ENCODE assay signal across 14 cellular contexts in the genomic region with DNA sequence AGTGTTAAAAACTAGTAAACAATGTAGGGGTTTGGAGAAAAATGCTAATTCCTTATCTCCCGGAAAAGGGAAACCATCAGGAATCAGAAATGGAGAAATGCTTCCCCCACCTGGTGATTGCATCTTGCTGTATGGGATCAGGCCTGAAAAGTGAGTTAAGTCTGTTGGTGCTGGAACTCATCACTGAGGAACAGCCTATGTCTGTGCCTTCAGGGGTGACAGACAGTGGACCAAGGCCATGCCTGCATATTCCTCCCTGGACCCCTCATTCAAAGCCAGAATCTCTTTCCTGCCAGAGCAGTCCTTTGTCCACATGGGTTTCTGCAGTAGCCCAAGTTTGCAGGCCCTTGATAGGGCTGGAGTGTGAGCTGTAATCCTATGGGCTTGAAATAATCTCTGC.
DNase-seq lines count a peak whose midpoint lies in the region; ATAC-seq, FAIRE-seq and TF ChIP-seq lines count a peak whose summit lies in the region.
"Had no signal": no experiment of that assay in that cellular context is flagged by ENCODE, and none has a peak within 500 bp of the region (broad histone marks: within the 10 kb centered on the region; RNA-seq: fewer than 3 reads in every experiment).

No MANE protein-coding gene starts in this region.

- peak overlapping the region in 1 of 2 experiments; percentile 94; a peak in 2 of 4 replicates for H3K27ac ChIP-seq in SK-N-SH (ENCODE audit: low read depth in 2 of 2, low read length in 1 of 2)
- H3K27ac ChIP-seq: HL-60, stomach had no signal

- TF ChIP-seq CTCF in D721Med (IDR thresholded peaks at IDR 0.05; ENCODE audit: insufficient read depth, missing control alignments) (peak; percentile 42), SK-N-SH (IDR thresholded peaks at IDR 0.05) (no peak), osteocyte (IDR thresholded peaks at IDR 0.05) (peak; percentile 33)

- no peak overlapping the region for H3K4me2 ChIP-seq in SK-N-SH

- no peaks in the 10 kb centered on the region for H3K9me2 ChIP-seq in SK-N-SH

- FAIRE-seq in D721Med (lab: Jason Lieb, UNC) = no peak

- H3K79me2 ChIP-seq in SK-N-SH (ENCODE audit: insufficient read depth) = no peaks in the 10 kb centered on the region

- no peak overlapping the region for H3K9ac ChIP-seq in SK-N-SH

- no peaks in the 10 kb centered on the region for H3K9me3 Mint-ChIP-seq in osteocyte (ENCODE audit: unreplicated experiment)
- H3K9me3 Mint-ChIP-seq: CD4-positive, alpha-beta memory T cell had no signal

- no peak for ATAC-seq in HG02884 (IDR thresholded peaks at IDR 0.05; ENCODE audit: unreplicated experiment)

- WGBS in SK-N-SH (ENCODE audit: low lambda C conversion rate) = 43% methylated on average over 1 of the region's 1 CpG

- DNase-seq in D721Med (ENCODE audit: insufficient read length, low spot score) (no peak), SK-N-SH (peak; percentile 52), fibroblast of peridontal ligament (ENCODE audit: extremely low read depth) (peak; percentile 4), osteocyte (ENCODE audit: extremely low spot score, unreplicated experiment) (no peak), NCI-H146 (lab: John Stamatoyannopoulos, UW) (no peak), NCI-H2029 (lab: John Stamatoyannopoulos, UW) (no peak)
- no peak for DNase-seq in activated effector memory CD4-positive, alpha-beta T cell treated with anti-CD3 and anti-CD28 coated beads, Interleukin-2, amount 50 U/mL, for 16 hours
- DNase-seq: CD4-positive, alpha-beta memory T cell; MG63; NCI-H510A treated with DMSO at 0.1 percent for 48 hours; SHP77; stomach had no signal

- TF ChIP-seq RAD21 in SK-N-SH (IDR thresholded peaks at IDR 0.05; ENCODE audit: low read length) = peak; percentile 83

- peaks cover 27% of the 10 kb centered on the region for H3K27me3 Mint-ChIP-seq in osteocyte (ENCODE audit: unreplicated experiment)

- CTCF ChIA-PET in SK-N-SH (lab: Yijun Ruan, JAX) = interaction anchor here (0.6 to 2.4 kb wide), 12 partner anchors 13 to 257 kb away, joined by 3 to 8 read pairs (median 4); no protein-coding TSS in a partner anchor

- peak in 1 of 2 experiments; percentile 63; a peak in 2 of 4 replicates for TF ChIP-seq EP300 in SK-N-SH (IDR thresholded peaks at IDR 0.05; ENCODE audit: borderline replicate concordance in 1 of 2, low read depth in 1 of 2, low read length in 1 of 2)

- no peak overlapping the region for H2AFZ ChIP-seq in SK-N-SH (ENCODE audit: low read depth)

- H3F3A ChIP-seq in SK-N-SH (replicated peaks; ENCODE audit: insufficient read depth) = no peaks in the 10 kb centered on the region

- no peaks in the 10 kb centered on the region for H3K27me3 ChIP-seq in SK-N-SH (ENCODE audit: insufficient read depth)
- H3K27me3 ChIP-seq: MG63, stomach had no signal

- H3K4me1 Mint-ChIP-seq in osteocyte (ENCODE audit: unreplicated experiment) = no peaks in the 10 kb centered on the region
- H3K4me1 Mint-ChIP-seq: CD4-positive, alpha-beta memory T cell had no signal

- H3K27ac Mint-ChIP-seq in osteocyte (ENCODE audit: unreplicated experiment) = no peak overlapping the region
- H3K27ac Mint-ChIP-seq: CD4-positive, alpha-beta memory T cell had no signal

- POLR2A ChIA-PET in SK-N-SH (lab: Yijun Ruan, JAX) = interaction anchor here (1.4 kb wide), 1 partner anchor 245 kb away, joined by 3 read pairs; no protein-coding TSS in a partner anchor

- no peak overlapping the region for H3K4me3 ChIP-seq in SK-N-SH (ENCODE audit: low read depth in 2 of 2, low read length in 1 of 2)
- H3K4me3 ChIP-seq: MG63, stomach had no signal

- H3K4me3 Mint-ChIP-seq in osteocyte (ENCODE audit: unreplicated experiment) = no peak overlapping the region
- H3K4me3 Mint-ChIP-seq: CD4-positive, alpha-beta memory T cell had no signal

- H3K36me3 ChIP-seq in SK-N-SH (replicated peaks in 1 of 2; ENCODE audit: control insufficient read depth in 1 of 2, insufficient read depth in 2 of 2, low read length in 1 of 2) = no peaks in the 10 kb centered on the region
- H3K36me3 ChIP-seq: MG63, stomach had no signal

- H3K4me1 ChIP-seq in SK-N-SH (ENCODE audit: control insufficient read depth in 1 of 2, insufficient read depth in 2 of 2, low read depth in 1 of 2, low read length in 1 of 2) = peaks cover 0 to 30% of the 10 kb centered on the region in 2 experiments; a peak in 2 of 4 replicates

- no peaks in the 10 kb centered on the region for H3K9me3 ChIP-seq in SK-N-SH
- H3K9me3 ChIP-seq: MG63, stomach had no signal

- no peaks in the 10 kb centered on the region for H4K20me1 ChIP-seq in SK-N-SH (ENCODE audit: insufficient read depth)

- H3K36me3 Mint-ChIP-seq in osteocyte (ENCODE audit: unreplicated experiment) = no peaks in the 10 kb centered on the region
- H3K36me3 Mint-ChIP-seq: CD4-positive, alpha-beta memory T cell had no signal

TF ChIP-seq in SK-N-SH, 30 proteins besides CTCF, POLR2A, EP300 and RAD21:
- TF ChIP-seq SIN3A (IDR thresholded peaks at IDR 0.05; ENCODE audit: borderline replicate concordance, low read depth, low read length) = no peak
- peak; percentile 49; the same call in 1 of the 2 replicates for TF ChIP-seq RCOR1 (IDR thresholded peaks at IDR 0.05; ENCODE audit: low read length)
- peak; percentile 73; the same call in 1 of the 2 replicates for TF ChIP-seq MXI1 (IDR thresholded peaks at IDR 0.05; ENCODE audit: low read depth, low read length)
- TF ChIP-seq GABPA (IDR thresholded peaks at IDR 0.05; ENCODE audit: low read depth) = no peak
- no peak for TF ChIP-seq JUND (IDR thresholded peaks at IDR 0.05)
- TF ChIP-seq FOXJ3 (CRISPR knock-in tag; IDR thresholded peaks at IDR 0.05) = 0 out of 2 replicates have a peak, but pooled peaks have one; percentile 55
- TF ChIP-seq ELF1 (IDR thresholded peaks at IDR 0.05) = no peak
- peak; percentile 61; the same call in 1 of the 2 replicates for TF ChIP-seq GATA2 (CRISPR knock-in tag; IDR thresholded peaks at IDR 0.05)
- peak; percentile 42; the same call in 1 of the 2 replicates for TF ChIP-seq SMC3 (IDR thresholded peaks at IDR 0.05; ENCODE audit: low read depth, low read length)

Comparison
In these comparisons a context has a peak if more than half of its experiments do, and no peak if none do; other contexts are left out.
1. DNase-seq: peak in SK-N-SH (single experiment) and fibroblast of peridontal ligament (single experiment); none in D721Med (single experiment), osteocyte (single experiment), activated effector memory CD4-positive, alpha-beta T cell treated with anti-CD3 and anti-CD28 coated beads, Interleukin-2, amount 50 U/mL, for 16 hours (single experiment), NCI-H146 (single experiment) and NCI-H2029 (single experiment).